Comparison of ENCODE assay signal across 32 cellular contexts in the genomic region with DNA sequence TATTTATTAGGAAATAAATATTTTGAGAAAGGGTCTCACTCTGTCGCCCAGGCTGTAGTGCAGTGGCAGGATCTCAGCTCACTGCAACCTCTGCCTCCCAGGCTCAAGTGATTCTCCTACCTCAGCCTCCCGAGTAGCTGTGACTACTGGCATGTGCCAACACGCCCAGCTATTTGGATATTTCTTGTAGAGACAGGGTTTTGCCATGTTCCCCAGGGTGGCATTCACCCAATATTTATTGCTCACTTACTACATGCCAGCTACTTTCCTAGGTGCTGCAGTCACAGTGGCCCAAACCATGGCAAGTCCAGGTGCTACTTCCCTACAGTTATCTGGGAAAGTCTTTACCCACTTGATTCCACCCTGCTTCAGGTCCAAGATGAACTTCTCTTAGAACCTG. TPM values are rescaled to one million over a fixed set of nuclear protein-coding genes. Genes with fewer than 3 reads are reported as not detected.
DNase-seq lines count a peak whose midpoint lies in the region; ATAC-seq and TF ChIP-seq lines count a peak whose summit lies in the region.
"Had no signal": no experiment of that assay in that cellular context is flagged by ENCODE, and none has a peak within 500 bp of the region (broad histone marks: within the 10 kb centered on the region; RNA-seq: fewer than 3 reads in every experiment).

No MANE protein-coding gene starts in this region.

- TF ChIP-seq CTCF in OCI-LY7 (conservative IDR thresholded peaks at IDR 0.05; ENCODE audit: low read length): no peak

- H2AFZ ChIP-seq in OCI-LY7 (ENCODE audit: low read length): no peak overlapping the region
- H2AFZ ChIP-seq: parathyroid adenoma had no signal

- no peaks in the 10 kb centered on the region for H3K9me3 Mint-ChIP-seq in activated T-cell treated with anti-CD3 and anti-CD28 coated beads, Interleukin-2, amount 50 U/mL, for 24 hours
- H3K9me3 Mint-ChIP-seq in CD8-positive, alpha-beta memory T cell: no peaks in the 10 kb centered on the region
- H3K9me3 Mint-ChIP-seq in activated T-helper 2 cell treated with anti-CD3 and anti-CD28 coated beads, Interferon-gamma antibody, Interleukin-2, Interleukin-4, amounts not matched to agents 10 μg/mL and 5 μg/mL and 100 μg/mL, durations not matched to agents 14 hours and 24 hours and 36 hours: no peaks in the 10 kb centered on the region
- H3K9me3 Mint-ChIP-seq in naive thymus-derived CD4-positive, alpha-beta T cell: no peaks in the 10 kb centered on the region
- H3K9me3 Mint-ChIP-seq: GM23338, neural crest cell had no signal

- no peaks in the 10 kb centered on the region for H3K9me3 ChIP-seq in CD8-positive, alpha-beta memory T cell (ENCODE audit: low read length)
- no peaks in the 10 kb centered on the region for H3K9me3 ChIP-seq in naive thymus-derived CD4-positive, alpha-beta T cell (ENCODE audit: control insufficient read depth in 2 of 3, low read length in 3 of 3)
- H3K9me3 ChIP-seq in OCI-LY7 (ENCODE audit: low read length): no peaks in the 10 kb centered on the region
- H3K9me3 ChIP-seq: thyroid gland, uterus had no signal

- H3K4me3 ChIP-seq in CD8-positive, alpha-beta memory T cell (ENCODE audit: low read length): no peak overlapping the region
- H3K4me3 ChIP-seq in naive thymus-derived CD4-positive, alpha-beta T cell (ENCODE audit: low read length): no peak overlapping the region
- H3K4me3 ChIP-seq in OCI-LY7 (ENCODE audit: low read depth, low read length, poor library complexity, severe bottlenecking): no peak overlapping the region
- H3K4me3 ChIP-seq: GM23338, smooth muscle cell, thyroid gland, uterus had no signal

- ATAC-seq in naive thymus-derived CD4-positive, alpha-beta T cell: no peak
- ATAC-seq in HG03520 (IDR thresholded peaks at IDR 0.05; ENCODE audit: unreplicated experiment) (no peak), GM18502 (IDR thresholded peaks at IDR 0.05; ENCODE audit: poor library complexity, unreplicated experiment) (no peak)
- ATAC-seq: GM23338, left cardiac atrium, Right ventricle myocardium inferior, SK-N-SH treated with all-trans-retinoic acid at 6 μM for 48 hours had no signal

- H4K20me1 ChIP-seq in OCI-LY7 (ENCODE audit: insufficient read depth, low read length): no peaks in the 10 kb centered on the region

- peaks cover 69% of the 10 kb centered on the region for H3K4me1 Mint-ChIP-seq in activated T-cell treated with anti-CD3 and anti-CD28 coated beads, Interleukin-2, amount 50 U/mL, for 24 hours (ENCODE audit: low read depth)
- peaks cover 44 to 57% (median 55%) of the 10 kb centered on the region in 3 donors for H3K4me1 Mint-ChIP-seq in CD8-positive, alpha-beta memory T cell
- peaks cover 52% of the 10 kb centered on the region for H3K4me1 Mint-ChIP-seq in activated T-helper 2 cell treated with anti-CD3 and anti-CD28 coated beads, Interferon-gamma antibody, Interleukin-2, Interleukin-4, amounts not matched to agents 10 μg/mL and 5 μg/mL and 100 μg/mL, durations not matched to agents 14 hours and 24 hours and 36 hours (ENCODE audit: low read depth)
- H3K4me1 Mint-ChIP-seq in naive thymus-derived CD4-positive, alpha-beta T cell: peaks cover 37 to 70% (median 58%) of the 10 kb centered on the region in 7 donors
- H3K4me1 Mint-ChIP-seq: GM23338, neural crest cell had no signal

- POLR2A ChIA-PET in CD8-positive, alpha-beta memory T cell (lab: Charles Lee): no interaction called here
- POLR2A ChIA-PET in naive thymus-derived CD4-positive, alpha-beta T cell (lab: Charles Lee): interaction anchor here (0.9 to 3.7 kb wide), 5 partner anchors 16 to 65 kb away, joined by 3 to 28 read pairs (median 4); a partner anchor contains a TSS
- POLR2A ChIA-PET in OCI-LY7 (lab: Charles Lee): no interaction called here

- H3K4me1 ChIP-seq in CD8-positive, alpha-beta memory T cell (ENCODE audit: insufficient read depth, low read length): peaks cover 53% of the 10 kb centered on the region
- peaks cover 27 to 38% of the 10 kb centered on the region in 2 donors for H3K4me1 ChIP-seq in naive thymus-derived CD4-positive, alpha-beta T cell (ENCODE audit: control insufficient read depth in 2 of 2, insufficient read depth in 2 of 2, low read length in 2 of 2)
- no peaks in the 10 kb centered on the region for H3K4me1 ChIP-seq in OCI-LY7 (ENCODE audit: insufficient read depth, low read length, poor library complexity, severe bottlenecking)
- H3K4me1 ChIP-seq: parathyroid adenoma, thyroid gland, uterus had no signal

- no peaks in the 10 kb centered on the region for H3K36me3 Mint-ChIP-seq in activated T-cell treated with anti-CD3 and anti-CD28 coated beads, Interleukin-2, amount 50 U/mL, for 24 hours (ENCODE audit: low read depth)
- H3K36me3 Mint-ChIP-seq in CD8-positive, alpha-beta memory T cell: peaks cover 0 to 3% (median 0%) of the 10 kb centered on the region in 3 donors
- H3K36me3 Mint-ChIP-seq in activated T-helper 2 cell treated with anti-CD3 and anti-CD28 coated beads, Interferon-gamma antibody, Interleukin-2, Interleukin-4, amounts not matched to agents 10 μg/mL and 5 μg/mL and 100 μg/mL, durations not matched to agents 14 hours and 24 hours and 36 hours (ENCODE audit: low read depth): no peaks in the 10 kb centered on the region
- H3K36me3 Mint-ChIP-seq in naive thymus-derived CD4-positive, alpha-beta T cell: no peaks in the 10 kb centered on the region

- CTCF ChIA-PET in CD8-positive, alpha-beta memory T cell (lab: Charles Lee): interaction anchor here (4.5 to 4.7 kb wide), 2 partner anchors 30 to 36 kb away, joined by 33 to 46 read pairs; a partner anchor contains a TSS
- CTCF ChIA-PET in naive thymus-derived CD4-positive, alpha-beta T cell (lab: Charles Lee): interaction anchor here (0.7 to 3.6 kb wide), 5 partner anchors 37 to 102 kb away, joined by 3 to 17 read pairs (median 3); no protein-coding TSS in a partner anchor
- CTCF ChIA-PET in OCI-LY7 (lab: Charles Lee; ENCODE audit: unreplicated experiment): no interaction called here

- H3K9me2 ChIP-seq in OCI-LY7 (ENCODE audit: insufficient read depth, low read length): no peaks in the 10 kb centered on the region

- no peaks in the 10 kb centered on the region for H3K27me3 Mint-ChIP-seq in activated T-cell treated with anti-CD3 and anti-CD28 coated beads, Interleukin-2, amount 50 U/mL, for 24 hours
- H3K27me3 Mint-ChIP-seq in CD8-positive, alpha-beta memory T cell: no peaks in the 10 kb centered on the region
- no peaks in the 10 kb centered on the region for H3K27me3 Mint-ChIP-seq in activated T-helper 2 cell treated with anti-CD3 and anti-CD28 coated beads, Interferon-gamma antibody, Interleukin-2, Interleukin-4, amounts not matched to agents 10 μg/mL and 5 μg/mL and 100 μg/mL, durations not matched to agents 14 hours and 24 hours and 36 hours (ENCODE audit: low read depth)
- H3K27me3 Mint-ChIP-seq in naive thymus-derived CD4-positive, alpha-beta T cell: no peaks in the 10 kb centered on the region

- no peaks in the 10 kb centered on the region for H3K36me3 ChIP-seq in CD8-positive, alpha-beta memory T cell (ENCODE audit: insufficient read depth, low read length)
- H3K36me3 ChIP-seq in naive thymus-derived CD4-positive, alpha-beta T cell (ENCODE audit: control insufficient read depth in 2 of 3, insufficient read depth in 3 of 3, low read length in 3 of 3): no peaks in the 10 kb centered on the region
- no peaks in the 10 kb centered on the region for H3K36me3 ChIP-seq in OCI-LY7 (ENCODE audit: insufficient read depth, low read length)
- H3K36me3 ChIP-seq: thyroid gland, uterus had no signal

- no peaks in the 10 kb centered on the region for H3K27me3 ChIP-seq in CD8-positive, alpha-beta memory T cell (ENCODE audit: insufficient read depth, low read length, poor library complexity, severe bottlenecking)
- H3K27me3 ChIP-seq in naive thymus-derived CD4-positive, alpha-beta T cell (ENCODE audit: control insufficient read depth in 2 of 2, insufficient read depth in 2 of 2, low read length in 2 of 2): no peaks in the 10 kb centered on the region
- H3K27me3 ChIP-seq: thyroid gland, uterus had no signal

- H3K27ac Mint-ChIP-seq in activated T-cell treated with anti-CD3 and anti-CD28 coated beads, Interleukin-2, amount 50 U/mL, for 24 hours: peak overlapping the region; percentile 93
- peak overlapping the region in 5 of 8 donors; percentile 19 to 69 (median 30) for H3K27ac Mint-ChIP-seq in CD8-positive, alpha-beta memory T cell
- peak overlapping the region; percentile 21 for H3K27ac Mint-ChIP-seq in activated T-helper 2 cell treated with anti-CD3 and anti-CD28 coated beads, Interferon-gamma antibody, Interleukin-2, Interleukin-4, amounts not matched to agents 10 μg/mL and 5 μg/mL and 100 μg/mL, durations not matched to agents 14 hours and 24 hours and 36 hours
- H3K27ac Mint-ChIP-seq in naive thymus-derived CD4-positive, alpha-beta T cell: peak overlapping the region in 7 of 9 donors; percentile 1 to 88 (median 65)
- H3K27ac Mint-ChIP-seq: GM23338 had no signal

- no TSS peak for BruUV-seq in OCI-LY7 (replicated peaks; lab: Mats Ljungman, UMichigan)

- no peak overlapping the region for H3K4me3 Mint-ChIP-seq in activated T-cell treated with anti-CD3 and anti-CD28 coated beads, Interleukin-2, amount 50 U/mL, for 24 hours
- no peak overlapping the region for H3K4me3 Mint-ChIP-seq in CD8-positive, alpha-beta memory T cell
- no peak overlapping the region for H3K4me3 Mint-ChIP-seq in activated T-helper 2 cell treated with anti-CD3 and anti-CD28 coated beads, Interferon-gamma antibody, Interleukin-2, Interleukin-4, amounts not matched to agents 10 μg/mL and 5 μg/mL and 100 μg/mL, durations not matched to agents 14 hours and 24 hours and 36 hours (ENCODE audit: low read depth)
- H3K4me3 Mint-ChIP-seq in naive thymus-derived CD4-positive, alpha-beta T cell: no peak overlapping the region
- H3K4me3 Mint-ChIP-seq: GM23338, neural crest cell had no signal

- no peaks in the 10 kb centered on the region for H3K79me2 ChIP-seq in OCI-LY7 (ENCODE audit: insufficient read depth, low read depth, low read length)
- H3K79me2 ChIP-seq: parathyroid adenoma had no signal

- intact Hi-C loops in activated T-helper 2 cell treated with anti-CD3 and anti-CD28 coated beads, Interferon-gamma antibody, Interleukin-2, Interleukin-4, amounts not matched to agents 10 μg/mL and 5 μg/mL and 100 μg/mL, durations not matched to agents 14 hours and 24 hours and 36 hours (cut with micrococcal nuclease): no loop called here
- intact Hi-C loops in naive thymus-derived CD4-positive, alpha-beta T cell (cut with micrococcal nuclease): no loop called here
- intact Hi-C loops in OCI-LY7 (cut with micrococcal nuclease; ENCODE audit: unreplicated experiment): no loop called here

- DNase-seq in activated T-cell treated with anti-CD3 and anti-CD28 coated beads, Interleukin-2, amount 50 U/mL, for 24 hours: no peak
- DNase-seq in activated T-cell treated with anti-CD3 and anti-CD28 coated beads for 4 hours (no peak), OCI-LY7 (ENCODE audit: low spot score) (no peak)
- no peak for DNase-seq in CD8-positive, alpha-beta memory T cell
- DNase-seq in activated T-helper 2 cell treated with anti-CD3 and anti-CD28 coated beads, Interferon-gamma antibody, Interleukin-2, Interleukin-4, amounts not matched to agents 10 μg/mL and 5 μg/mL and 100 μg/mL, durations not matched to agents 14 hours and 24 hours and 36 hours (ENCODE audit: low spot score): no peak
- DNase-seq in naive thymus-derived CD4-positive, alpha-beta T cell: no peak
- DNase-seq: activated CD4-positive, CD25-positive, alpha-beta regulatory T cell treated with anti-CD3 and anti-CD28 coated beads, Interleukin-2, amount 50 U/mL, for 72 hours; amygdala; DMS 273 treated with DMSO at 0.1 percent for 48 hours; EL; hypothalamus; Kasumi-1; left cardiac atrium; NCI-H1417 treated with DMSO at 0.1 percent for 48 hours; NCI-H2029 treated with DMSO at 0.1 percent for 48 hours; NCI-H526 treated with DMSO at 0.1 percent for 48 hours; stimulated activated CD4-positive, alpha-beta T cell treated with anti-CD3 and anti-CD28 coated beads, Interleukin-1b, Interleukin-23, amount 100 ng/mL, for 48 hours; thyroid gland; uterus had no signal

- no peak overlapping the region for H3K4me2 ChIP-seq in OCI-LY7 (ENCODE audit: low read length)
- H3K4me2 ChIP-seq: GM23338, smooth muscle cell had no signal

- no peak overlapping the region for H3K27ac ChIP-seq in CD8-positive, alpha-beta memory T cell (ENCODE audit: low read depth, low read length)
- no peak overlapping the region for H3K27ac ChIP-seq in naive thymus-derived CD4-positive, alpha-beta T cell (ENCODE audit: low read depth, low read length)
- H3K27ac ChIP-seq in OCI-LY7 (ENCODE audit: low read depth, low read length, poor library complexity, severe bottlenecking): no peak overlapping the region
- H3K27ac ChIP-seq: parathyroid adenoma, thyroid gland, uterus had no signal

RNA-seq across cellular contexts. Expression of a gene that starts 8.3 kb away (rescaled TPM):
- 10 to 100 TPM; 12.6 to 14.7 TPM for total RNA-seq in CD8-positive, alpha-beta memory T cell
- 15.7 TPM for polyA plus RNA-seq in CD8-positive, alpha-beta memory T cell
- total RNA-seq in activated T-helper 2 cell treated with anti-CD3 and anti-CD28 coated beads, Interferon-gamma antibody, Interleukin-2, Interleukin-4, amounts not matched to agents 10 μg/mL and 5 μg/mL and 100 μg/mL, durations not matched to agents 14 hours and 24 hours and 36 hours: 12.5 and 13.1 TPM in 2 replicates
- total RNA-seq in naive thymus-derived CD4-positive, alpha-beta T cell: 10 to 100 TPM in 3 of 5 experiments, 1 to 10 TPM in 2; 5.8 to 18.5 (median 14.2) TPM
- 10 to 100 TPM; 13.5 to 20.5 TPM for polyA plus RNA-seq in naive thymus-derived CD4-positive, alpha-beta T cell
- total RNA-seq in OCI-LY7 (2014; rRNA removed; shearing (Covaris generic)): 19.0 and 23.3 TPM in 2 replicates
- 18.9 and 19.6 TPM in 2 replicates for total RNA-seq in OCI-LY7 (2022)

RNA-seq across cellular contexts. Expression of a gene that starts 15.1 kb away (rescaled TPM):
- total RNA-seq in CD8-positive, alpha-beta memory T cell: under 1 TPM; 0.29 to 0.50 TPM
- not detected for polyA plus RNA-seq in CD8-positive, alpha-beta memory T cell
- 0.23 and 0.30 TPM in 2 replicates for total RNA-seq in activated T-helper 2 cell treated with anti-CD3 and anti-CD28 coated beads, Interferon-gamma antibody, Interleukin-2, Interleukin-4, amounts not matched to agents 10 μg/mL and 5 μg/mL and 100 μg/mL, durations not matched to agents 14 hours and 24 hours and 36 hours
- not detected for total RNA-seq in naive thymus-derived CD4-positive, alpha-beta T cell
- polyA plus RNA-seq in naive thymus-derived CD4-positive, alpha-beta T cell: under 1 TPM in 1 of 2 donors, not detected in 1; 0.07 TPM
- total RNA-seq in OCI-LY7 (2014; rRNA removed; shearing (Covaris generic)): not detected in 2 replicates
- not detected in 2 replicates for total RNA-seq in OCI-LY7 (2022)
- total RNA-seq: A673; fibroblast of lung; GM23338; left cardiac atrium; lung microvascular endothelial cell; mucosa of gallbladder; neural crest cell; Right ventricle myocardium inferior; smooth muscle cell; T-helper 2 cell treated with Interferon-gamma antibody and Interleukin-4, amounts not matched to agents 100 ng/mL and 5 ng/mL, for 36 hours; thyroid gland; uterus had no signal
- polyA plus RNA-seq: fibroblast of lung, GM23338, smooth muscle cell had no signal

RNA-seq across cellular contexts. Expression of a gene that starts 29.6 kb away (rescaled TPM):
- total RNA-seq in CD8-positive, alpha-beta memory T cell: 100 to 1,000 TPM; 150 to 162 TPM
- polyA plus RNA-seq in CD8-positive, alpha-beta memory T cell: 129 TPM
- total RNA-seq in activated T-helper 2 cell treated with anti-CD3 and anti-CD28 coated beads, Interferon-gamma antibody, Interleukin-2, Interleukin-4, amounts not matched to agents 10 μg/mL and 5 μg/mL and 100 μg/mL, durations not matched to agents 14 hours and 24 hours and 36 hours: 313 and 319 TPM in 2 replicates
- total RNA-seq in naive thymus-derived CD4-positive, alpha-beta T cell: 100 to 1,000 TPM; 278 to 481 (median 324) TPM
- 100 to 1,000 TPM; 183 to 245 TPM for polyA plus RNA-seq in naive thymus-derived CD4-positive, alpha-beta T cell
- 0.05 TPM in 1 of 2 replicates, not detected in the other for total RNA-seq in OCI-LY7 (2014; rRNA removed; shearing (Covaris generic))
- not detected in 2 replicates for total RNA-seq in OCI-LY7 (2022)
- total RNA-seq: A673, GM23338, lung microvascular endothelial cell, neural crest cell had no signal
- polyA plus RNA-seq: fibroblast of lung had no signal

RNA-seq across cellular contexts. Expression of a gene that starts 42.2 kb away (rescaled TPM):
- 1 to 10 TPM; 6.3 to 6.6 TPM for total RNA-seq in CD8-positive, alpha-beta memory T cell
- 7.5 TPM for polyA plus RNA-seq in CD8-positive, alpha-beta memory T cell
- 48.6 and 50.5 TPM in 2 replicates for total RNA-seq in activated T-helper 2 cell treated with anti-CD3 and anti-CD28 coated beads, Interferon-gamma antibody, Interleukin-2, Interleukin-4, amounts not matched to agents 10 μg/mL and 5 μg/mL and 100 μg/mL, durations not matched to agents 14 hours and 24 hours and 36 hours
- total RNA-seq in naive thymus-derived CD4-positive, alpha-beta T cell: 100 to 1,000 TPM in 1 of 5 experiments, 10 to 100 TPM in 1, 1 to 10 TPM in 3; 5.1 to 110 (median 5.5) TPM
- 1 to 10 TPM; 2.2 to 4.7 TPM for polyA plus RNA-seq in naive thymus-derived CD4-positive, alpha-beta T cell
- total RNA-seq in OCI-LY7 (2014; rRNA removed; shearing (Covaris generic)): 4.2 and 7.4 TPM in 2 replicates
- total RNA-seq in OCI-LY7 (2022): 3.7 and 4.4 TPM in 2 replicates
- total RNA-seq: lung microvascular endothelial cell had no signal
- polyA plus RNA-seq: GM23338 had no signal

Comparison
In these comparisons a context has a peak if more than half of its experiments do, and no peak if none do; other contexts are left out.
1. H3K27ac Mint-ChIP-seq: peak in every context shown above with its lines; median percentile 93 in activated T-cell treated with anti-CD3 and anti-CD28 coated beads, Interleukin-2, amount 50 U/mL, for 24 hours; 65 in naive thymus-derived CD4-positive, alpha-beta T cell; 30 in CD8-positive, alpha-beta memory T cell; 21 in activated T-helper 2 cell treated with anti-CD3 and anti-CD28 coated beads, Interferon-gamma antibody, Interleukin-2, Interleukin-4, amounts not matched to agents 10 μg/mL and 5 μg/mL and 100 μg/mL, durations not matched to agents 14 hours and 24 hours and 36 hours.
2. RNA of a gene that starts 29.6 kb away (total RNA-seq): 278 to 481 TPM in naive thymus-derived CD4-positive, alpha-beta T cell, 313 to 319 TPM in activated T-helper 2 cell treated with anti-CD3 and anti-CD28 coated beads, Interferon-gamma antibody, Interleukin-2, Interleukin-4, amounts not matched to agents 10 μg/mL and 5 μg/mL and 100 μg/mL, durations not matched to agents 14 hours and 24 hours and 36 hours and 150 to 162 TPM in CD8-positive, alpha-beta memory T cell; 0.05 TPM in OCI-LY7; every median in the first group is over 100 times any median in the second.